Comparison of ENCODE assay signal across 8 cellular contexts in the genomic region with DNA sequence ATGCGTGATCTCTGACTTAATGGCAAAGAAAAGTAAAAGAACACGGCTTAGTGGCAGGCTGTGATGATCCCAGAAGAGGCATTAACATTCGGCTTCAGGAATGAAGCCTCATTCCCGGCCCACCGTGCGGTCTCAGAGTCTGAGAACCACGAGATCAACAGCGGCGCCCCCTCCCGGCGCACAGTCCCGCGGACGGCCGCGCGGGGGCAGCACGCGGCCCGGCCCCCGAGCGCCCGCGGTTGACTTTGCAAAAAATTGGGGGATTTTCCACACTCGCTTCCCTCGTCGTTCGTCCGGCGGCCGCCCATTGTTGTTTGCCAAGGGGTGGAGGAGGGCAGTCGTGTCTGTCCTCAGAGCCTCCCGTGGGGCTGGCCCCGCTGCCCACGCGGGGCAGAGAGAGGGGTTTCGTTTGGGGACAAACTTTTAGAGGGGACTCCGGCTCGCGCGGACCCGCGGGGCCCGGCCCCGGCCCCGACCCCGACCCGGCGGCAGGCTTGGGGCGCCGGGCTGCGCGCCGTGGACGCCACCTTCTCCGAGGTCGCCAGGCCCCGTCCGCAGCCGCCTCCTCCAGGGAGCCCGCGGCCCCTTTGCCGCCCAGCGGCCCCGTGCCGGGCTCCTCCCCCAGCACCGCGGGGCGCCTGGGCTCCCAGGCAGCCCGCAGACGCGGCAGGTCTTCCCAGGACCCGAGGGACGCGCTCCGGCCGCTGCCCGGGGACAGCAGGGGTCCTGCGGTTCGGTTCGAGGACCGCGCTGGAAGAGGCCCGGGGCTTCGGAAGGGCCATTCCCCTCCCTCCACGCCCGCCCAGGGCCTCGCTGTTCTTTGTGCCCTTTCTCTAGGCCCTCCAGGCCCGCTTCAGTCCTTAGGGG. TPM values are rescaled to one million over a fixed set of nuclear protein-coding genes. Genes with fewer than 3 reads are reported as not detected.
DNase-seq lines count a peak whose midpoint lies in the region; ATAC-seq and TF ChIP-seq lines count a peak whose summit lies in the region.

No MANE protein-coding gene starts in this region.

- peak overlapping the region; percentile 68 to 76 for H3K4me3 Mint-ChIP-seq in activated T-cell treated with anti-CD3 and anti-CD28 coated beads, Interleukin-2, amount 50 U/mL, for 72 hours
- H3K4me3 Mint-ChIP-seq in natural killer cell treated with Interleukin-12 subunit alpha and Interleukin-12 subunit beta and Interleukin-15 and Interleukin-18, amount 100 ng/mL, for 72 hours = peak overlapping the region; percentile 65

- no peaks in the 10 kb centered on the region; the same call in 1 of the 2 replicates for H3K36me3 ChIP-seq in Panc1 (ENCODE audit: control insufficient read depth, insufficient read depth, low read length)

- no peak overlapping the region for H3K27ac Mint-ChIP-seq in activated T-cell treated with anti-CD3 and anti-CD28 coated beads, Interleukin-2, amount 50 U/mL, for 72 hours
- H3K27ac Mint-ChIP-seq in natural killer cell treated with Interleukin-12 subunit alpha and Interleukin-12 subunit beta and Interleukin-15 and Interleukin-18, amount 100 ng/mL, for 72 hours = peak overlapping the region; percentile 35 to 78

- H3K9me3 ChIP-seq in Panc1 (ENCODE audit: control insufficient read depth, insufficient read depth, low read depth, low read length) = no peaks in the 10 kb centered on the region

- CTCF ChIA-PET in Panc1 (lab: Charles Lee) = no interaction called here

- DNase-seq in DMS153 (lab: John Stamatoyannopoulos, UW) (peak; percentile 54), HT-29 (ENCODE audit: low spot score) (peak; percentile 78), Panc1 (ENCODE audit: low read depth, low spot score) (peak; percentile 25), fibroblast of mammary gland (ENCODE audit: low read depth) (peak; percentile 74)
- peak; percentile 80 to 89 for DNase-seq in activated T-cell treated with anti-CD3 and anti-CD28 coated beads, Interleukin-2, amount 50 U/mL, for 72 hours
- peak; percentile 87 for DNase-seq in natural killer cell treated with Interleukin-12 subunit alpha and Interleukin-12 subunit beta and Interleukin-15 and Interleukin-18, amount 100 ng/mL, for 72 hours (ENCODE audit: low spot score)
- DNase-seq in stimulated activated naive CD4-positive, alpha-beta T cell treated with Interleukin-2 at 50 U/mL for 16 hours (lab: John Stamatoyannopoulos, UW) = peak; percentile 66

- no peaks in the 10 kb centered on the region for H3K9me3 Mint-ChIP-seq in activated T-cell treated with anti-CD3 and anti-CD28 coated beads, Interleukin-2, amount 50 U/mL, for 72 hours
- no peaks in the 10 kb centered on the region for H3K9me3 Mint-ChIP-seq in natural killer cell treated with Interleukin-12 subunit alpha and Interleukin-12 subunit beta and Interleukin-15 and Interleukin-18, amount 100 ng/mL, for 72 hours

- peak overlapping the region; percentile 55 to 57 for H3K4me3 ChIP-seq in Panc1 (ENCODE audit: low read depth in 2 of 2, low read length in 2 of 2)
- peak overlapping the region; percentile 51 for H3K4me3 ChIP-seq in fibroblast of mammary gland (ENCODE audit: control insufficient read depth, low read depth, low read length)

- peak overlapping the region; percentile 57 for H3K27ac ChIP-seq in Panc1 (ENCODE audit: low read length)

- H3K36me3 Mint-ChIP-seq in activated T-cell treated with anti-CD3 and anti-CD28 coated beads, Interleukin-2, amount 50 U/mL, for 72 hours (ENCODE audit: insufficient read depth in 2 of 2) = peaks cover 0 to 1% of the 10 kb centered on the region in 2 donors
- H3K36me3 Mint-ChIP-seq in natural killer cell treated with Interleukin-12 subunit alpha and Interleukin-12 subunit beta and Interleukin-15 and Interleukin-18, amount 100 ng/mL, for 72 hours = no peaks in the 10 kb centered on the region

- H3K27me3 ChIP-seq in Panc1 (ENCODE audit: control insufficient read depth, insufficient read depth, low read length) = no peaks in the 10 kb centered on the region

- peaks cover 13% of the 10 kb centered on the region for H3K4me1 Mint-ChIP-seq in activated T-cell treated with anti-CD3 and anti-CD28 coated beads, Interleukin-2, amount 50 U/mL, for 72 hours (ENCODE audit: low read depth)
- peaks cover 7 to 12% of the 10 kb centered on the region in 2 donors for H3K4me1 Mint-ChIP-seq in natural killer cell treated with Interleukin-12 subunit alpha and Interleukin-12 subunit beta and Interleukin-15 and Interleukin-18, amount 100 ng/mL, for 72 hours (ENCODE audit: low read depth in 2 of 2)

- ATAC-seq in GM21367 (IDR thresholded peaks at IDR 0.05; ENCODE audit: unreplicated experiment) (peak; percentile 37), Panc1 (peak; percentile 75)
- peak; percentile 43 to 46 for ATAC-seq in activated T-cell treated with anti-CD3 and anti-CD28 coated beads, Interleukin-2, amount 50 U/mL, for 72 hours (replicated peaks in 1 of 2)
- peak; percentile 70 to 79 for ATAC-seq in natural killer cell treated with Interleukin-12 subunit alpha and Interleukin-12 subunit beta and Interleukin-15 and Interleukin-18, amount 100 ng/mL, for 72 hours

- H3K27me3 Mint-ChIP-seq in activated T-cell treated with anti-CD3 and anti-CD28 coated beads, Interleukin-2, amount 50 U/mL, for 72 hours (ENCODE audit: low read depth) = peaks cover 12% of the 10 kb centered on the region
- H3K27me3 Mint-ChIP-seq in natural killer cell treated with Interleukin-12 subunit alpha and Interleukin-12 subunit beta and Interleukin-15 and Interleukin-18, amount 100 ng/mL, for 72 hours = peaks cover 0 to 2% of the 10 kb centered on the region in 2 donors

- intact Hi-C loops in Panc1 (cut with micrococcal nuclease; ENCODE audit: unreplicated experiment) = no loop called here

- peaks cover 7% of the 10 kb centered on the region; the same call in 1 of the 2 replicates for H3K4me1 ChIP-seq in Panc1 (ENCODE audit: control insufficient read depth, insufficient read depth, low read length)

- POLR2A ChIA-PET in Panc1 (lab: Charles Lee) = no interaction called here

- BruUV-seq in Panc1 (replicated peaks; lab: Mats Ljungman, UMichigan) = no TSS peak

- in situ Hi-C loops in Panc1 (cut with HindIII; ENCODE audit: low pct_unique_long_range_greater_than_20kb, low sequenced_read_pairs) = no loop called here

- TF ChIP-seq CTCF in Panc1 (IDR thresholded peaks at IDR 0.05) = peak; percentile 99
- peak; percentile 9 for TF ChIP-seq CTCF in fibroblast of mammary gland (conservative IDR thresholded peaks at IDR 0.05; ENCODE audit: control insufficient read depth, insufficient read depth, low read depth, low read length)

RNA-seq across cellular contexts. Expression of a gene that starts 3.3 kb away (rescaled TPM):
- total RNA-seq in HT-29 (2014; rRNA removed; shearing (Covaris generic)) = 17.6 and 17.7 TPM in 2 replicates
- 22.0 TPM for total RNA-seq in Panc1 (2021; ENCODE audit: unreplicated experiment)
- 22.0 TPM for polyA plus RNA-seq in Panc1 (2012; ENCODE audit: insufficient read length)
- total RNA-seq in activated T-cell treated with anti-CD3 and anti-CD28 coated beads, Interleukin-2, amount 50 U/mL, for 72 hours = 10 to 100 TPM; 10.6 to 11.3 TPM
- total RNA-seq in natural killer cell treated with Interleukin-12 subunit alpha and Interleukin-12 subunit beta and Interleukin-15 and Interleukin-18, amount 100 ng/mL, for 72 hours = 10 to 100 TPM; 17.5 to 25.5 TPM

Comparison
In these comparisons a context has a peak if more than half of its experiments do, and no peak if none do; other contexts are left out.
1. Peak in every context shown above with its lines: DNase-seq, ATAC-seq, H3K4me3 ChIP-seq and H3K27ac ChIP-seq.
2. DNase-seq: peak in every context shown above with its lines; median percentile 87 in natural killer cell treated with Interleukin-12 subunit alpha and Interleukin-12 subunit beta and Interleukin-15 and Interleukin-18, amount 100 ng/mL, for 72 hours; 84 in activated T-cell treated with anti-CD3 and anti-CD28 coated beads, Interleukin-2, amount 50 U/mL, for 72 hours; 78 in HT-29; 74 in fibroblast of mammary gland; 66 in stimulated activated naive CD4-positive, alpha-beta T cell treated with Interleukin-2 at 50 U/mL for 16 hours; 54 in DMS153; 25 in Panc1.